ENCODE assay signal across 2 cellular contexts in genomic region chr6:158044525-158044888, GRCh38.
TF ChIP-seq lines count a peak whose summit lies in the region.

No MANE protein-coding gene starts in this region.

TF ChIP-seq in A549, 52 proteins besides CTCF, POLR2A, EP300 and RAD21:
- TF ChIP-seq USF2 (IDR thresholded peaks at IDR 0.05) (no peak), POLR2AphosphoS2 (conservative IDR thresholded peaks at IDR 0.05; ENCODE audit: low read length) (no peak), REST (IDR thresholded peaks at IDR 0.05) (no peak), FOSB (CRISPR knock-in tag; IDR thresholded peaks at IDR 0.05) (no peak), ELK1 (IDR thresholded peaks at IDR 0.05; ENCODE audit: low read depth, low read length) (no peak), RARB (CRISPR knock-in tag; IDR thresholded peaks at IDR 0.05) (no peak)

TF ChIP-seq in H1, 55 proteins besides CTCF, POLR2A, EP300 and RAD21:
- no peak for TF ChIP-seq CREB1 (IDR thresholded peaks at IDR 0.05)
- no peak for TF ChIP-seq NRF1 (IDR thresholded peaks at IDR 0.05; ENCODE audit: low read depth, low read length)
- TF ChIP-seq CHD2 (IDR thresholded peaks at IDR 0.05; ENCODE audit: low read length): no peak
- no peak for TF ChIP-seq RBBP5 (IDR thresholded peaks at IDR 0.05; ENCODE audit: borderline replicate concordance, low read depth, low read length)
- TF ChIP-seq ZNF274 (IDR thresholded peaks at IDR 0.05; ENCODE audit: borderline replicate concordance, extremely low read depth, low read length): no peak
- no peak for TF ChIP-seq NANOG (IDR thresholded peaks at IDR 0.05; ENCODE audit: insufficient read depth, low read depth, low read length, poor library complexity, severe bottlenecking)
- no peak for TF ChIP-seq SRF (IDR thresholded peaks at IDR 0.05; ENCODE audit: low read depth, low read length)
- TF ChIP-seq KDM5A (IDR thresholded peaks at IDR 0.05; ENCODE audit: low read length): no peak
- no peak for TF ChIP-seq FOSL1 (IDR thresholded peaks at IDR 0.05; ENCODE audit: insufficient read depth, low read depth, low read length)
- TF ChIP-seq RFX5 (IDR thresholded peaks at IDR 0.05; ENCODE audit: borderline replicate concordance, low read depth, low read length): no peak
- no peak for TF ChIP-seq SP2 (IDR thresholded peaks at IDR 0.05; ENCODE audit: low read length)
- TF ChIP-seq JUN (IDR thresholded peaks at IDR 0.05; ENCODE audit: low read depth, low read length): no peak
- TF ChIP-seq SP4 (IDR thresholded peaks at IDR 0.05; ENCODE audit: low read length): no peak
- no peak for TF ChIP-seq USF2 (IDR thresholded peaks at IDR 0.05; ENCODE audit: low read length)
- TF ChIP-seq KDM1A (IDR thresholded peaks at IDR 0.05; ENCODE audit: borderline replicate concordance, low read length): no peak
- TF ChIP-seq BRCA1 (IDR thresholded peaks at IDR 0.05; ENCODE audit: low read depth, low read length): no peak
- no peak for TF ChIP-seq TEAD4 (IDR thresholded peaks at IDR 0.05; ENCODE audit: low read depth, low read length)
